Comparison of ENCODE assay signal across 1 cellular context in the genomic region with DNA sequence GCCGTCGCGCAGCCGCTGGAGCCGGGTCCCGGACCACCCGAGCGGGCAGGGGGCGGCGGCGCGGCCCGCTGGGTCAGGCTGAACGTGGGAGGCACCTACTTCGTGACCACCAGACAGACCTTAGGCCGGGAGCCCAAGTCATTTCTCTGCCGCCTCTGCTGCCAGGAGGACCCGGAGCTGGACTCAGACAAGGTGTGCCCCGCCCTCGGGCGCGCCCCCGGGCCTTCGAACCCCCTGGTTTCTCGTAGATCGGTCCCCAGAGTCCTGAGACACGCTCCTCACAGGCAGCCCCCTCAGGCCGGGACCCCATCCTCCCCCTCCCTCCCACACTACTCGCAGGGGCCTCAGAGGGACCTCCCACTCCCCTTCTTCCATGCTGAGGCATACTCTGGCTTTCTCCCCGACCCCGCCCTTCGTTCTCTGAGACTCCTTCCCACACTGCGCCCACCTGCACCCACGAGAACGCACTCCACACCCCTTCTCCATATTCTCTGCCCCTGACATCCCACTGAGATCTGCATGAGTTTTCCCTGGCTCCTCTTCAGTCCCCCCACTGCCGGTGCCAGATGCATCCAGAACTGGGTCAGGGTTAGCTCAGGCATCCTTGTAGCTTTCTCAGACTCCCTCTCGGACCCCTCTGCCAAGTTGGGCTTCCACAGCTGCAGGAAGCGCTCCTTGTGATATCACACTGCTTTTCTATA.
TF ChIP-seq lines count a peak whose summit lies in the region.

No MANE protein-coding gene starts in this region.

TF ChIP-seq in HepG2, 621 proteins besides CTCF, POLR2A, EP300 and RAD21 (continued from another document and continues in another):
- TF ChIP-seq, protein P1, sequence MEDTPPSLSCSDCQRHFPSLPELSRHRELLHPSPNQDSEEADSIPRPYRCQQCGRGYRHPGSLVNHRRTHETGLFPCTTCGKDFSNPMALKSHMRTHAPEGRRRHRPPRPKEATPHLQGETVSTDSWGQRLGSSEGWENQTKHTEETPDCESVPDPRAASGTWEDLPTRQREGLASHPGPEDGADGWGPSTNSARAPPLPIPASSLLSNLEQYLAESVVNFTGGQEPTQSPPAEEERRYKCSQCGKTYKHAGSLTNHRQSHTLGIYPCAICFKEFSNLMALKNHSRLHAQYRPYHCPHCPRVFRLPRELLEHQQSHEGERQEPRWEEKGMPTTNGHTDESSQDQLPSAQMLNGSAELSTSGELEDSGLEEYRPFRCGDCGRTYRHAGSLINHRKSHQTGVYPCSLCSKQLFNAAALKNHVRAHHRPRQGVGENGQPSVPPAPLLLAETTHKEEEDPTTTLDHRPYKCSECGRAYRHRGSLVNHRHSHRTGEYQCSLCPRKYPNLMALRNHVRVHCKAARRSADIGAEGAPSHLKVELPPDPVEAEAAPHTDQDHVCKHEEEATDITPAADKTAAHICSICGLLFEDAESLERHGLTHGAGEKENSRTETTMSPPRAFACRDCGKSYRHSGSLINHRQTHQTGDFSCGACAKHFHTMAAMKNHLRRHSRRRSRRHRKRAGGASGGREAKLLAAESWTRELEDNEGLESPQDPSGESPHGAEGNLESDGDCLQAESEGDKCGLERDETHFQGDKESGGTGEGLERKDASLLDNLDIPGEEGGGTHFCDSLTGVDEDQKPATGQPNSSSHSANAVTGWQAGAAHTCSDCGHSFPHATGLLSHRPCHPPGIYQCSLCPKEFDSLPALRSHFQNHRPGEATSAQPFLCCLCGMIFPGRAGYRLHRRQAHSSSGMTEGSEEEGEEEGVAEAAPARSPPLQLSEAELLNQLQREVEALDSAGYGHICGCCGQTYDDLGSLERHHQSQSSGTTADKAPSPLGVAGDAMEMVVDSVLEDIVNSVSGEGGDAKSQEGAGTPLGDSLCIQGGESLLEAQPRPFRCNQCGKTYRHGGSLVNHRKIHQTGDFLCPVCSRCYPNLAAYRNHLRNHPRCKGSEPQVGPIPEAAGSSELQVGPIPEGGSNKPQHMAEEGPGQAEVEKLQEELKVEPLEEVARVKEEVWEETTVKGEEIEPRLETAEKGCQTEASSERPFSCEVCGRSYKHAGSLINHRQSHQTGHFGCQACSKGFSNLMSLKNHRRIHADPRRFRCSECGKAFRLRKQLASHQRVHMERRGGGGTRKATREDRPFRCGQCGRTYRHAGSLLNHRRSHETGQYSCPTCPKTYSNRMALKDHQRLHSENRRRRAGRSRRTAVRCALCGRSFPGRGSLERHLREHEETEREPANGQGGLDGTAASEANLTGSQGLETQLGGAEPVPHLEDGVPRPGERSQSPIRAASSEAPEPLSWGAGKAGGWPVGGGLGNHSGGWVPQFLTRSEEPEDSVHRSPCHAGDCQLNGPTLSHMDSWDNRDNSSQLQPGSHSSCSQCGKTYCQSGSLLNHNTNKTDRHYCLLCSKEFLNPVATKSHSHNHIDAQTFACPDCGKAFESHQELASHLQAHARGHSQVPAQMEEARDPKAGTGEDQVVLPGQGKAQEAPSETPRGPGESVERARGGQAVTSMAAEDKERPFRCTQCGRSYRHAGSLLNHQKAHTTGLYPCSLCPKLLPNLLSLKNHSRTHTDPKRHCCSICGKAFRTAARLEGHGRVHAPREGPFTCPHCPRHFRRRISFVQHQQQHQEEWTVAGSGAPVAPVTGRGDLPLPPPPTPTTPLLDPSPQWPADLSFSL (CRISPR knock-in tag; IDR thresholded peaks at IDR 0.05) = no peak
- no peak for TF ChIP-seq ZNF792 (CRISPR knock-in tag; IDR thresholded peaks at IDR 0.05)
- TF ChIP-seq MED8 (CRISPR knock-in tag; IDR thresholded peaks at IDR 0.05; ENCODE audit: insufficient replicate concordance) = peak; percentile 3
- no peak for TF ChIP-seq HNF1A (IDR thresholded peaks at IDR 0.05; ENCODE audit: low read depth)
- TF ChIP-seq HNF1A (CRISPR knock-in tag; IDR thresholded peaks at IDR 0.05; ENCODE audit: borderline replicate concordance) = no peak
- TF ChIP-seq RXRB (CRISPR knock-in tag; IDR thresholded peaks at IDR 0.05; ENCODE audit: borderline replicate concordance) = no peak
- no peak for TF ChIP-seq ZIK1 (CRISPR knock-in tag; IDR thresholded peaks at IDR 0.05; ENCODE audit: borderline replicate concordance, low read depth)
- TF ChIP-seq HCFC1 (IDR thresholded peaks at IDR 0.05; ENCODE audit: low read depth, low read length) = no peak
- TF ChIP-seq PHF5A (CRISPR knock-in tag; IDR thresholded peaks at IDR 0.05; ENCODE audit: low read depth, unreplicated experiment) = no peak
- 0 out of 2 replicates have a peak, but pooled peaks have one; percentile 49 for TF ChIP-seq ZKSCAN5 (CRISPR knock-in tag; IDR thresholded peaks at IDR 0.05)
- TF ChIP-seq, protein P2, sequence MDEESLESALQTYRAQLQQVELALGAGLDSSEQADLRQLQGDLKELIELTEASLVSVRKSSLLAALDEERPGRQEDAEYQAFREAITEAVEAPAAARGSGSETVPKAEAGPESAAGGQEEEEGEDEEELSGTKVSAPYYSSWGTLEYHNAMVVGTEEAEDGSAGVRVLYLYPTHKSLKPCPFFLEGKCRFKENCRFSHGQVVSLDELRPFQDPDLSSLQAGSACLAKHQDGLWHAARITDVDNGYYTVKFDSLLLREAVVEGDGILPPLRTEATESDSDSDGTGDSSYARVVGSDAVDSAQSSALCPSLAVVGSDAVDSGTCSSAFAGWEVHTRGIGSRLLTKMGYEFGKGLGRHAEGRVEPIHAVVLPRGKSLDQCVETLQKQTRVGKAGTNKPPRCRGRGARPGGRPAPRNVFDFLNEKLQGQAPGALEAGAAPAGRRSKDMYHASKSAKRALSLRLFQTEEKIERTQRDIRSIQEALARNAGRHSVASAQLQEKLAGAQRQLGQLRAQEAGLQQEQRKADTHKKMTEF (CRISPR knock-in tag; IDR thresholded peaks at IDR 0.05) = no peak
- TF ChIP-seq ZNF772 (CRISPR knock-in tag; IDR thresholded peaks at IDR 0.05) = 0 out of 2 replicates have a peak, but pooled peaks have one; percentile 7
- no peak for TF ChIP-seq HOXA9 (CRISPR knock-in tag; IDR thresholded peaks at IDR 0.05; ENCODE audit: borderline replicate concordance)
- no peak for TF ChIP-seq ZNF431 (CRISPR knock-in tag; IDR thresholded peaks at IDR 0.05; ENCODE audit: borderline replicate concordance, low read depth)
- TF ChIP-seq ZSCAN29 (CRISPR knock-in tag; conservative IDR thresholded peaks at IDR 0.05) = no peak
- no peak for TF ChIP-seq EZH2 (conservative IDR thresholded peaks at IDR 0.05; ENCODE audit: low read depth, low read length)
- TF ChIP-seq ZNF775 (CRISPR knock-in tag; IDR thresholded peaks at IDR 0.05; ENCODE audit: borderline replicate concordance) = no peak
- TF ChIP-seq HIC2 (CRISPR knock-in tag; IDR thresholded peaks at IDR 0.05; ENCODE audit: low read depth) = no peak
- TF ChIP-seq MEIS2 (CRISPR knock-in tag; IDR thresholded peaks at IDR 0.05) = no peak
- TF ChIP-seq HNF4G (IDR thresholded peaks at IDR 0.05; ENCODE audit: borderline replicate concordance, low read depth, low read length) = no peak
- TF ChIP-seq HNF4G (CRISPR knock-in tag; IDR thresholded peaks at IDR 0.05; ENCODE audit: borderline replicate concordance, low read depth) = no peak
- peak; percentile 42; the same call in 1 of the 2 replicates for TF ChIP-seq SALL1 (CRISPR knock-in tag; IDR thresholded peaks at IDR 0.05)
- no peak for TF ChIP-seq NR2F1 (CRISPR knock-in tag; IDR thresholded peaks at IDR 0.05)
- TF ChIP-seq, protein P3, sequence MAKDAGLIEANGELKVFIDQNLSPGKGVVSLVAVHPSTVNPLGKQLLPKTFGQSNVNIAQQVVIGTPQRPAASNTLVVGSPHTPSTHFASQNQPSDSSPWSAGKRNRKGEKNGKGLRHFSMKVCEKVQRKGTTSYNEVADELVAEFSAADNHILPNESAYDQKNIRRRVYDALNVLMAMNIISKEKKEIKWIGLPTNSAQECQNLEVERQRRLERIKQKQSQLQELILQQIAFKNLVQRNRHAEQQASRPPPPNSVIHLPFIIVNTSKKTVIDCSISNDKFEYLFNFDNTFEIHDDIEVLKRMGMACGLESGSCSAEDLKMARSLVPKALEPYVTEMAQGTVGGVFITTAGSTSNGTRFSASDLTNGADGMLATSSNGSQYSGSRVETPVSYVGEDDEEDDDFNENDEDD (CRISPR knock-in tag; IDR thresholded peaks at IDR 0.05; ENCODE audit: borderline replicate concordance) = no peak
- no peak for TF ChIP-seq NCOR1 (IDR thresholded peaks at IDR 0.05; ENCODE audit: borderline replicate concordance, low read length)
- no peak for TF ChIP-seq ZNF557 (CRISPR knock-in tag; IDR thresholded peaks at IDR 0.05)
- TF ChIP-seq PTBP1 (IDR thresholded peaks at IDR 0.05; ENCODE audit: low read depth, low read length, poor library complexity, severe bottlenecking) = no peak
- TF ChIP-seq AGO2 (optimal IDR thresholded peaks at IDR 0.05; ENCODE audit: low read depth, low read length) = no peak
- TF ChIP-seq ZC3H13 (CRISPR knock-in tag; IDR thresholded peaks at IDR 0.05) = 0 out of 2 replicates have a peak, but pooled peaks have one; percentile 12
- TF ChIP-seq PRPF4 (IDR thresholded peaks at IDR 0.05; ENCODE audit: low read depth, low read length, poor library complexity, severe bottlenecking) = no peak
- no peak for TF ChIP-seq USF2 (IDR thresholded peaks at IDR 0.05; ENCODE audit: low read depth, low read length)
- TF ChIP-seq USF2 (CRISPR knock-in tag; IDR thresholded peaks at IDR 0.05; ENCODE audit: borderline replicate concordance) = no peak
- TF ChIP-seq CHD4 (IDR thresholded peaks at IDR 0.05; ENCODE audit: borderline replicate concordance, low read length) = no peak
- no peak for TF ChIP-seq HDAC6 (IDR thresholded peaks at IDR 0.05; ENCODE audit: low read depth, low read length)
- no peak for TF ChIP-seq ZNF549 (CRISPR knock-in tag; IDR thresholded peaks at IDR 0.05)
- TF ChIP-seq ZMAT3 (CRISPR knock-in tag; conservative IDR thresholded peaks at IDR 0.05) = no peak; the same call in 1 of the 2 replicates
- TF ChIP-seq NFE2L2 (IDR thresholded peaks at IDR 0.05; ENCODE audit: low read length) = no peak
- TF ChIP-seq ATF2 (CRISPR knock-in tag; IDR thresholded peaks at IDR 0.05) = no peak
- no peak for TF ChIP-seq EED (CRISPR knock-in tag; IDR thresholded peaks at IDR 0.05)
- no peak for TF ChIP-seq NFATC3 (CRISPR knock-in tag; IDR thresholded peaks at IDR 0.05)
- 0 out of 2 replicates have a peak, but pooled peaks have one; percentile 53 for TF ChIP-seq ZNF713 (CRISPR knock-in tag; IDR thresholded peaks at IDR 0.05)
